Comparison of ENCODE assay signal across 17 cellular contexts in genomic region chr6:135104199-135104598, GRCh38.
"Had no signal": no experiment of that assay in that cellular context is flagged by ENCODE, and none has a peak within 500 bp of the region (broad histone marks: within the 10 kb centered on the region; RNA-seq: fewer than 3 reads in every experiment).

No MANE protein-coding gene starts in this region.

- ATAC-seq: body of pancreas, left lobe of liver, pancreas, sciatic nerve, upper lobe of right lung, WTC11 had no signal

- H3K27me3 ChIP-seq: body of pancreas, esophagus muscularis mucosa, hepatocyte, pancreas, stomach, testis, upper lobe of right lung had no signal

- H3K4me1 Mint-ChIP-seq: WTC11 had no signal

- H3K4me3 Mint-ChIP-seq: activated T-helper 1 cell treated with anti-CD3 and anti-CD28 coated beads, Interleukin-12 subunit alpha, Interleukin-12 subunit beta, Interleukin-2, Interleukin-4 antibody, amounts not matched to agents 30 ng/mL and 10 ng/mL and 1 ng/mL, durations not matched to agents 14 hours and 24 hours and 36 hours; WTC11 had no signal

- DNase-seq: activated CD4-positive, alpha-beta T cell treated with anti-CD3 and anti-CD28 coated beads for 48 hours; amniotic stem cell; body of pancreas; central memory CD4-positive, alpha-beta T cell; effector CD4-positive, alpha-beta T cell; naive B cell; pancreas; stomach; testis; upper lobe of right lung had no signal

- H3K9me3 ChIP-seq: body of pancreas, esophagus muscularis mucosa, pancreas, stomach, testis, upper lobe of right lung had no signal

- H3K36me3 ChIP-seq: esophagus muscularis mucosa, pancreas, stomach, upper lobe of right lung had no signal

- H2AFZ ChIP-seq: hepatocyte had no signal

- H3K27ac Mint-ChIP-seq: activated T-helper 1 cell treated with anti-CD3 and anti-CD28 coated beads, Interleukin-12 subunit alpha, Interleukin-12 subunit beta, Interleukin-2, Interleukin-4 antibody, amounts not matched to agents 30 ng/mL and 10 ng/mL and 1 ng/mL, durations not matched to agents 14 hours and 24 hours and 36 hours; WTC11 had no signal

- H3K4me1 ChIP-seq: body of pancreas, esophagus muscularis mucosa, pancreas, stomach, testis, upper lobe of right lung had no signal

- H3K9me3 Mint-ChIP-seq: WTC11 had no signal

- H3K79me2 ChIP-seq: hepatocyte had no signal

- H3K4me3 ChIP-seq: body of pancreas, coronary artery, esophagus muscularis mucosa, hepatocyte, pancreas, stomach, testis, upper lobe of right lung had no signal

- H3K36me3 Mint-ChIP-seq: naive B cell, WTC11 had no signal

- H3K27ac ChIP-seq: body of pancreas, coronary artery, esophagus muscularis mucosa, hepatocyte, pancreas, stomach, testis, upper lobe of right lung had no signal

- H3K4me2 ChIP-seq: hepatocyte had no signal

- H3K27me3 Mint-ChIP-seq: naive B cell had no signal
